ENCODE assay signal across 1 cellular context in genomic region chr21:42958122-42958521, GRCh38.
A peak's percentile ranks its signal among the peaks of the same experiment; 100 is the strongest.
TF ChIP-seq lines count a peak whose summit lies in the region.
"Not testable (repeated sequence)": the region's sequence is repeated elsewhere in the genome, so short reads cannot be mapped to it uniquely, and the experiment has no call there.

No MANE protein-coding gene starts in this region.

TF ChIP-seq in K562, 482 proteins besides CTCF, POLR2A, EP300 and RAD21:
- peak; percentile 68 for TF ChIP-seq CEBPB (tag; IDR thresholded peaks at IDR 0.05)
- TF ChIP-seq, protein P1, sequence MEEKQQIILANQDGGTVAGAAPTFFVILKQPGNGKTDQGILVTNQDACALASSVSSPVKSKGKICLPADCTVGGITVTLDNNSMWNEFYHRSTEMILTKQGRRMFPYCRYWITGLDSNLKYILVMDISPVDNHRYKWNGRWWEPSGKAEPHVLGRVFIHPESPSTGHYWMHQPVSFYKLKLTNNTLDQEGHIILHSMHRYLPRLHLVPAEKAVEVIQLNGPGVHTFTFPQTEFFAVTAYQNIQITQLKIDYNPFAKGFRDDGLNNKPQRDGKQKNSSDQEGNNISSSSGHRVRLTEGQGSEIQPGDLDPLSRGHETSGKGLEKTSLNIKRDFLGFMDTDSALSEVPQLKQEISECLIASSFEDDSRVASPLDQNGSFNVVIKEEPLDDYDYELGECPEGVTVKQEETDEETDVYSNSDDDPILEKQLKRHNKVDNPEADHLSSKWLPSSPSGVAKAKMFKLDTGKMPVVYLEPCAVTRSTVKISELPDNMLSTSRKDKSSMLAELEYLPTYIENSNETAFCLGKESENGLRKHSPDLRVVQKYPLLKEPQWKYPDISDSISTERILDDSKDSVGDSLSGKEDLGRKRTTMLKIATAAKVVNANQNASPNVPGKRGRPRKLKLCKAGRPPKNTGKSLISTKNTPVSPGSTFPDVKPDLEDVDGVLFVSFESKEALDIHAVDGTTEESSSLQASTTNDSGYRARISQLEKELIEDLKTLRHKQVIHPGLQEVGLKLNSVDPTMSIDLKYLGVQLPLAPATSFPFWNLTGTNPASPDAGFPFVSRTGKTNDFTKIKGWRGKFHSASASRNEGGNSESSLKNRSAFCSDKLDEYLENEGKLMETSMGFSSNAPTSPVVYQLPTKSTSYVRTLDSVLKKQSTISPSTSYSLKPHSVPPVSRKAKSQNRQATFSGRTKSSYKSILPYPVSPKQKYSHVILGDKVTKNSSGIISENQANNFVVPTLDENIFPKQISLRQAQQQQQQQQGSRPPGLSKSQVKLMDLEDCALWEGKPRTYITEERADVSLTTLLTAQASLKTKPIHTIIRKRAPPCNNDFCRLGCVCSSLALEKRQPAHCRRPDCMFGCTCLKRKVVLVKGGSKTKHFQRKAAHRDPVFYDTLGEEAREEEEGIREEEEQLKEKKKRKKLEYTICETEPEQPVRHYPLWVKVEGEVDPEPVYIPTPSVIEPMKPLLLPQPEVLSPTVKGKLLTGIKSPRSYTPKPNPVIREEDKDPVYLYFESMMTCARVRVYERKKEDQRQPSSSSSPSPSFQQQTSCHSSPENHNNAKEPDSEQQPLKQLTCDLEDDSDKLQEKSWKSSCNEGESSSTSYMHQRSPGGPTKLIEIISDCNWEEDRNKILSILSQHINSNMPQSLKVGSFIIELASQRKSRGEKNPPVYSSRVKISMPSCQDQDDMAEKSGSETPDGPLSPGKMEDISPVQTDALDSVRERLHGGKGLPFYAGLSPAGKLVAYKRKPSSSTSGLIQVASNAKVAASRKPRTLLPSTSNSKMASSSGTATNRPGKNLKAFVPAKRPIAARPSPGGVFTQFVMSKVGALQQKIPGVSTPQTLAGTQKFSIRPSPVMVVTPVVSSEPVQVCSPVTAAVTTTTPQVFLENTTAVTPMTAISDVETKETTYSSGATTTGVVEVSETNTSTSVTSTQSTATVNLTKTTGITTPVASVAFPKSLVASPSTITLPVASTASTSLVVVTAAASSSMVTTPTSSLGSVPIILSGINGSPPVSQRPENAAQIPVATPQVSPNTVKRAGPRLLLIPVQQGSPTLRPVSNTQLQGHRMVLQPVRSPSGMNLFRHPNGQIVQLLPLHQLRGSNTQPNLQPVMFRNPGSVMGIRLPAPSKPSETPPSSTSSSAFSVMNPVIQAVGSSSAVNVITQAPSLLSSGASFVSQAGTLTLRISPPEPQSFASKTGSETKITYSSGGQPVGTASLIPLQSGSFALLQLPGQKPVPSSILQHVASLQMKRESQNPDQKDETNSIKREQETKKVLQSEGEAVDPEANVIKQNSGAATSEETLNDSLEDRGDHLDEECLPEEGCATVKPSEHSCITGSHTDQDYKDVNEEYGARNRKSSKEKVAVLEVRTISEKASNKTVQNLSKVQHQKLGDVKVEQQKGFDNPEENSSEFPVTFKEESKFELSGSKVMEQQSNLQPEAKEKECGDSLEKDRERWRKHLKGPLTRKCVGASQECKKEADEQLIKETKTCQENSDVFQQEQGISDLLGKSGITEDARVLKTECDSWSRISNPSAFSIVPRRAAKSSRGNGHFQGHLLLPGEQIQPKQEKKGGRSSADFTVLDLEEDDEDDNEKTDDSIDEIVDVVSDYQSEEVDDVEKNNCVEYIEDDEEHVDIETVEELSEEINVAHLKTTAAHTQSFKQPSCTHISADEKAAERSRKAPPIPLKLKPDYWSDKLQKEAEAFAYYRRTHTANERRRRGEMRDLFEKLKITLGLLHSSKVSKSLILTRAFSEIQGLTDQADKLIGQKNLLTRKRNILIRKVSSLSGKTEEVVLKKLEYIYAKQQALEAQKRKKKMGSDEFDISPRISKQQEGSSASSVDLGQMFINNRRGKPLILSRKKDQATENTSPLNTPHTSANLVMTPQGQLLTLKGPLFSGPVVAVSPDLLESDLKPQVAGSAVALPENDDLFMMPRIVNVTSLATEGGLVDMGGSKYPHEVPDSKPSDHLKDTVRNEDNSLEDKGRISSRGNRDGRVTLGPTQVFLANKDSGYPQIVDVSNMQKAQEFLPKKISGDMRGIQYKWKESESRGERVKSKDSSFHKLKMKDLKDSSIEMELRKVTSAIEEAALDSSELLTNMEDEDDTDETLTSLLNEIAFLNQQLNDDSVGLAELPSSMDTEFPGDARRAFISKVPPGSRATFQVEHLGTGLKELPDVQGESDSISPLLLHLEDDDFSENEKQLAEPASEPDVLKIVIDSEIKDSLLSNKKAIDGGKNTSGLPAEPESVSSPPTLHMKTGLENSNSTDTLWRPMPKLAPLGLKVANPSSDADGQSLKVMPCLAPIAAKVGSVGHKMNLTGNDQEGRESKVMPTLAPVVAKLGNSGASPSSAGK (IDR thresholded peaks at IDR 0.05): peak; percentile 17; the same call in 1 of the 2 replicates
- peak; percentile 62 for TF ChIP-seq SOX6 (IDR thresholded peaks at IDR 0.05)
- TF ChIP-seq ATF1 (CRISPR knock-in tag; IDR thresholded peaks at IDR 0.05): not testable (repeated sequence)
- TF ChIP-seq ATF1 (tag; IDR thresholded peaks at IDR 0.05): peak; percentile 40; the same call in 1 of the 2 replicates
- peak; percentile 17; the same call in 1 of the 2 replicates for TF ChIP-seq DPF2 (IDR thresholded peaks at IDR 0.05)
